In genomic region chr7:131649003-131649541, GRCh38 we compare ENCODE assay signal across 21 cellular contexts.
DNase-seq lines count a peak whose midpoint lies in the region; ATAC-seq and TF ChIP-seq lines count a peak whose summit lies in the region.
"Had no signal": no experiment of that assay in that cellular context is flagged by ENCODE, and none has a peak within 500 bp of the region (broad histone marks: within the 10 kb centered on the region; RNA-seq: fewer than 3 reads in every experiment).

No MANE protein-coding gene starts in this region.

- ATAC-seq in gastroesophageal sphincter = peak; percentile 66
- peak in 1 of 2 donors; percentile 16 for ATAC-seq in lower lobe of right lung
- no peak for ATAC-seq in HG03469 (IDR thresholded peaks at IDR 0.05; ENCODE audit: unreplicated experiment)
- ATAC-seq: activated CD4-positive, CD25-positive, alpha-beta regulatory T cell treated with anti-CD3 and anti-CD28 coated beads, Interleukin-2, amount 50 U/mL, for 24 hours; activated naive CD8-positive, alpha-beta T cell treated with anti-CD3 and anti-CD28 coated beads, Interleukin-2, amount 50 U/mL, for 24 hours had no signal

- no peak overlapping the region for H2BK120ac ChIP-seq in H9 (ENCODE audit: low read depth, low read length, poor library complexity, severe bottlenecking)

- H3K27ac ChIP-seq in H9 (ENCODE audit: insufficient read length, low read depth, low read length) = no peak overlapping the region
- peak overlapping the region in 3 of 4 donors; percentile 23 to 45 (median 43) for H3K27ac ChIP-seq in gastroesophageal sphincter
- H3K27ac ChIP-seq in lower lobe of right lung = peak overlapping the region; percentile 24
- peak overlapping the region; percentile 19 for H3K27ac ChIP-seq in smooth muscle cell (ENCODE audit: low read depth)
- H3K27ac ChIP-seq: psoas muscle had no signal

- H2AFZ ChIP-seq in H9 (ENCODE audit: low read length) = no peak overlapping the region
- H2AFZ ChIP-seq in smooth muscle cell (ENCODE audit: low read depth) = no peak overlapping the region

- peaks cover 2 to 3% of the 10 kb centered on the region in 2 experiments; a peak in 3 of 5 replicates for H3K9me3 Mint-ChIP-seq in H9
- H3K9me3 Mint-ChIP-seq: activated naive CD8-positive, alpha-beta T cell treated with anti-CD3 and anti-CD28 coated beads, Interleukin-2, amount 50 U/mL, for 24 hours; activated T-helper 2 cell treated with anti-CD3 and anti-CD28 coated beads, Interferon-gamma antibody, Interleukin-2, Interleukin-4, amounts not matched to agents 10 μg/mL and 5 μg/mL and 100 μg/mL, durations not matched to agents 14 hours and 24 hours and 36 hours had no signal

- H3K36me3 ChIP-seq in gastroesophageal sphincter (no peaks in the 10 kb centered on the region), lower lobe of right lung (no peaks in the 10 kb centered on the region), smooth muscle cell (ENCODE audit: low read depth) (no peaks in the 10 kb centered on the region)
- H3K36me3 ChIP-seq: esophagus squamous epithelium had no signal

- H3K27ac Mint-ChIP-seq in H9 = peak overlapping the region in 2 of 3 experiments; percentile 66 to 97; a peak in 5 of 7 replicates
- H3K27ac Mint-ChIP-seq: activated naive CD8-positive, alpha-beta T cell treated with anti-CD3 and anti-CD28 coated beads, Interleukin-2, amount 50 U/mL, for 24 hours; activated T-helper 2 cell treated with anti-CD3 and anti-CD28 coated beads, Interferon-gamma antibody, Interleukin-2, Interleukin-4, amounts not matched to agents 10 μg/mL and 5 μg/mL and 100 μg/mL, durations not matched to agents 14 hours and 24 hours and 36 hours; CD4-positive, CD25-positive, alpha-beta regulatory T cell had no signal

- no peak overlapping the region for H3K14ac ChIP-seq in H9 (ENCODE audit: insufficient read depth, low read length)

- H3K79me2 ChIP-seq in H9 (ENCODE audit: insufficient read depth, low read length) (no peaks in the 10 kb centered on the region; the same call in 1 of the 2 replicates), smooth muscle cell (ENCODE audit: low read depth) (no peaks in the 10 kb centered on the region)

- TF ChIP-seq POLR2A in gastroesophageal sphincter (IDR thresholded peaks at IDR 0.05) = no peak

- H3K4me3 ChIP-seq in gastroesophageal sphincter (no peak overlapping the region), lower lobe of right lung (no peak overlapping the region), smooth muscle cell (no peak overlapping the region)
- H3K4me3 ChIP-seq: esophagus squamous epithelium, psoas muscle had no signal

- H3T11ph ChIP-seq in H9 (ENCODE audit: low read length) = no peak overlapping the region

- H3K27me3 ChIP-seq in H9 (ENCODE audit: insufficient read depth, low read length) = no peaks in the 10 kb centered on the region
- H3K27me3 ChIP-seq in gastroesophageal sphincter = no peaks in the 10 kb centered on the region
- no peaks in the 10 kb centered on the region for H3K27me3 ChIP-seq in lower lobe of right lung (ENCODE audit: low read depth)
- no peaks in the 10 kb centered on the region for H3K27me3 ChIP-seq in smooth muscle cell (ENCODE audit: low read depth)
- H3K27me3 ChIP-seq: esophagus squamous epithelium had no signal

- H3K79me1 ChIP-seq in H9 (ENCODE audit: insufficient read depth, low read depth, low read length, poor library complexity, severe bottlenecking) = no peaks in the 10 kb centered on the region

- no peak overlapping the region for H3K23ac ChIP-seq in H9 (ENCODE audit: insufficient read length, low read depth, low read length)

- H3K27me3 Mint-ChIP-seq in H9 (ENCODE audit: low read depth) = peaks cover 2% of the 10 kb centered on the region

- H3K9ac ChIP-seq in H9 (ENCODE audit: extremely low read depth, insufficient read length, low read length) (no peak overlapping the region), smooth muscle cell (ENCODE audit: low read depth) (no peak overlapping the region)

- no peak overlapping the region for H2BK20ac ChIP-seq in H9 (ENCODE audit: low read depth, low read length, poor library complexity, severe bottlenecking)

- no peak overlapping the region for H2BK15ac ChIP-seq in H9 (ENCODE audit: low read depth, low read length)

- no peaks in the 10 kb centered on the region; a peak in 1 of 7 replicates for H3K36me3 Mint-ChIP-seq in H9 (ENCODE audit: insufficient read depth in 1 of 3, low read depth in 3 of 3)
- H3K36me3 Mint-ChIP-seq: CD4-positive, CD25-positive, alpha-beta regulatory T cell had no signal

- no peak overlapping the region for H3K4me2 ChIP-seq in H9 (ENCODE audit: insufficient read depth, insufficient read length, low read length)
- H3K4me2 ChIP-seq in smooth muscle cell = no peak overlapping the region

- H3K56ac ChIP-seq in H9 (ENCODE audit: insufficient read length, low read depth, low read length) = no peak overlapping the region

- WGBS in H9 (ENCODE audit: extremely low coverage, insufficient read length, low lambda C conversion rate) = no CpG with 5 or more reads among the region's 5 CpGs
- 53 to 67% methylated on average over 2 to 3 of the region's 5 CpGs for WGBS in gastroesophageal sphincter (ENCODE audit: low coverage in 1 of 2), 2 donors
- WGBS in smooth muscle cell (ENCODE audit: low lambda C conversion rate) = 13% methylated on average over 5 of the region's 5 CpGs

- TF ChIP-seq EP300 in gastroesophageal sphincter (IDR thresholded peaks at IDR 0.05) = no peak

- peaks cover 44 to 47% of the 10 kb centered on the region in 2 experiments for H3K4me1 Mint-ChIP-seq in H9
- H3K4me1 Mint-ChIP-seq: activated naive CD8-positive, alpha-beta T cell treated with anti-CD3 and anti-CD28 coated beads, Interleukin-2, amount 50 U/mL, for 24 hours had no signal

- H4K20me1 ChIP-seq in H9 (ENCODE audit: control insufficient read depth, insufficient read depth, insufficient read length) = no peaks in the 10 kb centered on the region
- no peaks in the 10 kb centered on the region for H4K20me1 ChIP-seq in smooth muscle cell (ENCODE audit: low read depth)

- H3K4me1 ChIP-seq in H9 (ENCODE audit: insufficient read depth, low read length) (peaks cover 10% of the 10 kb centered on the region; the same call in 1 of the 2 replicates), gastroesophageal sphincter (peaks cover 0 to 13% (median 0%) of the 10 kb centered on the region in 3 donors), lower lobe of right lung (no peaks in the 10 kb centered on the region), smooth muscle cell (ENCODE audit: low read depth) (peaks cover 13% of the 10 kb centered on the region)
- H3K4me1 ChIP-seq: psoas muscle had no signal

- H2BK12ac ChIP-seq in H9 (ENCODE audit: insufficient read length, low read depth, low read length) = no peak overlapping the region

- H3K23me2 ChIP-seq in H9 (ENCODE audit: insufficient read length, low read depth, low read length, poor library complexity, severe bottlenecking) = no peaks in the 10 kb centered on the region

- intact Hi-C loops in lower lobe of right lung (cut with DNase I) = no loop called here

- H4K5ac ChIP-seq in H9 (ENCODE audit: insufficient read length, low read depth, low read length) = no peak overlapping the region

- H3K4me3 Mint-ChIP-seq in H9 = no peak overlapping the region; a peak in 1 of 5 replicates
- H3K4me3 Mint-ChIP-seq: activated naive CD8-positive, alpha-beta T cell treated with anti-CD3 and anti-CD28 coated beads, Interleukin-2, amount 50 U/mL, for 24 hours; CD4-positive, CD25-positive, alpha-beta regulatory T cell had no signal

- H3K4ac ChIP-seq in H9 (ENCODE audit: low read depth, low read length) = no peak overlapping the region

- H4K8ac ChIP-seq in H9 (replicated peaks; ENCODE audit: insufficient read length, low read depth, low read length) = no peak overlapping the region

- TF ChIP-seq CTCF in H9 (conservative IDR thresholded peaks at IDR 0.05) (no peak), gastroesophageal sphincter (IDR thresholded peaks at IDR 0.05) (no peak), lower lobe of right lung (IDR thresholded peaks at IDR 0.05) (no peak), smooth muscle cell (IDR thresholded peaks at IDR 0.05; ENCODE audit: borderline replicate concordance, insufficient read depth, poor library complexity, severe bottlenecking) (no peak)

- H3K9me3 ChIP-seq in H9 (ENCODE audit: control insufficient read depth, low read depth, low read length) (no peaks in the 10 kb centered on the region), gastroesophageal sphincter (no peaks in the 10 kb centered on the region), lower lobe of right lung (no peaks in the 10 kb centered on the region), smooth muscle cell (replicated peaks; ENCODE audit: low read depth) (no peaks in the 10 kb centered on the region)
- H3K9me3 ChIP-seq: esophagus squamous epithelium, psoas muscle had no signal

- no peak overlapping the region for H2AK5ac ChIP-seq in H9 (ENCODE audit: insufficient read length, low read length)

- no peaks in the 10 kb centered on the region for H3F3A ChIP-seq in smooth muscle cell (ENCODE audit: low read depth)

- H4K91ac ChIP-seq in H9 (ENCODE audit: insufficient read length, low read depth, low read length) = no peak overlapping the region

- DNase-seq in H9 (no peak), lower lobe of right lung (no peak), smooth muscle cell (lab: John Stamatoyannopoulos, UW; ENCODE audit: unreplicated experiment) (no peak), SKM-1 treated with dmso at 0.1 percent for 144 hours (lab: John Stamatoyannopoulos, UW; ENCODE audit: unreplicated experiment) (no peak), cortex of kidney (lab: John Stamatoyannopoulos, UW) (no peak), NCI-H1436 (lab: John Stamatoyannopoulos, UW) (no peak)
- DNase-seq: activated naive CD8-positive, alpha-beta T cell treated with anti-CD3 and anti-CD28 coated beads, Interleukin-2, amount 50 U/mL, for 24 hours; CD4-positive, CD25-positive, alpha-beta regulatory T cell; DMS79; esophagus squamous epithelium; hypothalamus; left cardiac atrium; NCI-H1694; SHP77; stimulated activated naive CD4-positive, alpha-beta T cell; T-helper 2 cell had no signal

- no peak overlapping the region for H2BK5ac ChIP-seq in H9 (ENCODE audit: insufficient read length, low read length)

- no peak overlapping the region for H3K18ac ChIP-seq in H9 (ENCODE audit: insufficient read length, low read depth, low read length)
